In genomic region chr22:37092997-37093396, GRCh38 we compare ENCODE assay signal across 33 cellular contexts. TPM values are rescaled to one million over a fixed set of nuclear protein-coding genes. Genes with fewer than 3 reads are reported as not detected.
"Had no signal": no experiment of that assay in that cellular context is flagged by ENCODE, and none has a peak within 500 bp of the region (broad histone marks: within the 10 kb centered on the region; RNA-seq: fewer than 3 reads in every experiment).

No MANE protein-coding gene starts in this region.

- H3K27ac ChIP-seq: epithelial cell of prostate, esophagus squamous epithelium, gastroesophageal sphincter, heart right ventricle, left lung, lower lobe of right lung had no signal

- H3K4me3 ChIP-seq: esophagus squamous epithelium, gastroesophageal sphincter, heart right ventricle, left lung, lower lobe of right lung, mucosa of descending colon had no signal

- H3K4me1 Mint-ChIP-seq: mesothelial cell of epicardium had no signal

- H3K36me3 ChIP-seq: esophagus squamous epithelium, gastroesophageal sphincter, heart right ventricle, left lung, lower lobe of right lung had no signal

- H3K36me3 Mint-ChIP-seq: mesothelial cell of epicardium had no signal

- H3K4me3 Mint-ChIP-seq: dendritic cell treated with granulocyte-macrophage colony-stimulating factor and Interleukin-4, amounts not matched to agents 40 ng/mL and 50 ng/mL, for 4 days; effector memory CD8-positive, alpha-beta T cell; endodermal cell; mesothelial cell of epicardium had no signal

- FAIRE-seq: colon, endometrium, frontal cortex, islet of Langerhans, keratinocyte had no signal

- H3K27ac Mint-ChIP-seq: dendritic cell treated with granulocyte-macrophage colony-stimulating factor and Interleukin-4, amounts not matched to agents 40 ng/mL and 50 ng/mL, for 4 days; effector memory CD8-positive, alpha-beta T cell; endodermal cell; mesothelial cell of epicardium had no signal

- H3K9me3 Mint-ChIP-seq: dendritic cell treated with granulocyte-macrophage colony-stimulating factor and Interleukin-4, amounts not matched to agents 40 ng/mL and 50 ng/mL, for 4 days; effector memory CD8-positive, alpha-beta T cell; endodermal cell; mesothelial cell of epicardium had no signal

- ATAC-seq: effector memory CD8-positive, alpha-beta T cell; esophagus mucosa; gastroesophageal sphincter; heart right ventricle; left cardiac atrium; left lung; left ventricle myocardium superior; lower lobe of right lung; mucosa of descending colon had no signal

- H3K4me1 ChIP-seq: gastroesophageal sphincter, heart right ventricle, left lung had no signal

- H3K9me3 ChIP-seq: esophagus squamous epithelium, gastroesophageal sphincter, heart right ventricle, left lung, lower lobe of right lung, mucosa of descending colon had no signal

- DNase-seq: cortex of kidney; effector CD8-positive, alpha-beta T cell; effector memory CD8-positive, alpha-beta T cell; endodermal cell; erythroblast; esophagus squamous epithelium; foreskin fibroblast; glutamatergic neuron; head of caudate nucleus; heart right ventricle; hippocampal formation; left cardiac atrium; left ventricle myocardium superior; lower lobe of right lung; mesenchymal stem cell; mucosa of descending colon had no signal

RNA-seq across cellular contexts. Expression of gene TMPRSS6, which starts 16.5 kb away (rescaled TPM):
- total RNA-seq: cerebellum, dermis microvascular lymphatic vessel endothelial cell, esophagus mucosa, frontal cortex, gastroesophageal sphincter, heart right ventricle, kidney epithelial cell, left cardiac atrium, left ventricle myocardium superior, lung microvascular endothelial cell, mesenteric fat pad, mesothelial cell of epicardium, myocyte had no signal
- polyA plus RNA-seq: heart right ventricle, keratinocyte had no signal

RNA-seq across cellular contexts. Expression of gene IL2RB, which starts 56.7 kb away (rescaled TPM):
- total RNA-seq: dermis microvascular lymphatic vessel endothelial cell, frontal cortex, lung microvascular endothelial cell, myocyte had no signal
